Comparison of ENCODE assay signal across 10 cellular contexts in the genomic region with DNA sequence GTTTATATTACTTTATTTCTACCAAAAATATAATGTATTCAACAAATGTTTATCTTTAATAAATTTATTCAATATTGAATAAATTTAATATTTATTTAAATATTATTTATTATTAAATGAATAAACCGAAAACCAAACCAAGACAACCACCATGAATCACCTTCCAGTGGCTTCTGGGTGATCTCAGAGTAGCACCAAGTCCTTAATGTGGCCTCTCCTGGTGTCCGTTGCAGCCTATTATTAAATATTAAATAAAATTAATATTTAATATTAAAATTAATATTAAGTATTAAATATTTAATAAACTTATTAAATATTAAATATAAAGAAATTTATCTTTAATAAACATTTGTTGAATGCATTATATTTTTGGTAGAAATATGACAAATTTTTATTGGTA.
"Had no signal": no experiment of that assay in that cellular context is flagged by ENCODE, and none has a peak within 500 bp of the region (broad histone marks: within the 10 kb centered on the region; RNA-seq: fewer than 3 reads in every experiment).

No MANE protein-coding gene starts in this region.

- H3K4me3 ChIP-seq: GM23248, HAP-1, K562 had no signal

- H3K36me3 ChIP-seq: HAP-1 had no signal

- H3K9me3 ChIP-seq: HAP-1 had no signal

- H3K4me1 ChIP-seq: HAP-1 had no signal

- FAIRE-seq: HTR-8/SVneo, K562 had no signal

- H3K27ac ChIP-seq: GM23248, KMS-11 had no signal

- DNase-seq: GM23248, GOT3, H7, HFFc6, IMR-90 had no signal

- ATAC-seq: HCT116, K562 had no signal
